9 cellular contexts compared by ENCODE assay signal in genomic region chr11:116852261-116853125, GRCh38. TPM values are rescaled to one million over a fixed set of nuclear protein-coding genes. Genes with fewer than 3 reads are reported as not detected.
DNase-seq lines count a peak whose midpoint lies in the region; ATAC-seq and TF ChIP-seq lines count a peak whose summit lies in the region.
"Had no signal": no experiment of that assay in that cellular context is flagged by ENCODE, and none has a peak within 500 bp of the region (broad histone marks: within the 10 kb centered on the region; RNA-seq: fewer than 3 reads in every experiment).

No MANE protein-coding gene starts in this region.

- no peak for TF ChIP-seq CTCF in progenitor cell of endocrine pancreas (IDR thresholded peaks at IDR 0.05; ENCODE audit: unreplicated experiment)

- ATAC-seq in effector memory CD8-positive, alpha-beta T cell (replicated peaks) = no peak
- ATAC-seq in GM21381 (IDR thresholded peaks at IDR 0.05; ENCODE audit: unreplicated experiment) = no peak
- no peak for ATAC-seq in GM21390 (IDR thresholded peaks at IDR 0.05; ENCODE audit: unreplicated experiment)

- no peak overlapping the region for H3K4me3 ChIP-seq in MG63

- DNase-seq in GM04503 (ENCODE audit: low read depth) (peak; percentile 57), MG63 (peak; percentile 62), progenitor cell of endocrine pancreas (ENCODE audit: low spot score, unreplicated experiment) (no peak), cerebellum (ENCODE audit: low spot score) (no peak), NCI-H146 (lab: John Stamatoyannopoulos, UW) (no peak)
- no peak for DNase-seq in effector memory CD8-positive, alpha-beta T cell

- H3K27me3 Mint-ChIP-seq in effector memory CD8-positive, alpha-beta T cell = no peaks in the 10 kb centered on the region
- H3K27me3 Mint-ChIP-seq in progenitor cell of endocrine pancreas = no peaks in the 10 kb centered on the region

- no peaks in the 10 kb centered on the region for H3K27me3 ChIP-seq in MG63

- peaks cover 40% of the 10 kb centered on the region for H3K36me3 Mint-ChIP-seq in effector memory CD8-positive, alpha-beta T cell (ENCODE audit: insufficient read depth)
- peaks cover 25% of the 10 kb centered on the region for H3K36me3 Mint-ChIP-seq in progenitor cell of endocrine pancreas (ENCODE audit: insufficient read depth)

- H3K36me3 ChIP-seq in MG63 = peaks cover 19% of the 10 kb centered on the region

- H3K27ac Mint-ChIP-seq in effector memory CD8-positive, alpha-beta T cell = peak overlapping the region; percentile 82 to 91
- H3K27ac Mint-ChIP-seq in progenitor cell of endocrine pancreas = peak overlapping the region; percentile 75

- peaks cover 61 to 67% of the 10 kb centered on the region in 2 donors for H3K4me1 Mint-ChIP-seq in effector memory CD8-positive, alpha-beta T cell (ENCODE audit: low read depth in 2 of 2)
- peaks cover 6% of the 10 kb centered on the region for H3K4me1 Mint-ChIP-seq in progenitor cell of endocrine pancreas (ENCODE audit: low read depth)

- peak overlapping the region; percentile 68 to 78 for H3K4me3 Mint-ChIP-seq in effector memory CD8-positive, alpha-beta T cell
- no peak overlapping the region for H3K4me3 Mint-ChIP-seq in progenitor cell of endocrine pancreas (ENCODE audit: low read depth)

- H3K9me3 ChIP-seq in MG63 = no peaks in the 10 kb centered on the region

- H3K9me3 Mint-ChIP-seq in effector memory CD8-positive, alpha-beta T cell = no peaks in the 10 kb centered on the region
- no peaks in the 10 kb centered on the region for H3K9me3 Mint-ChIP-seq in progenitor cell of endocrine pancreas (ENCODE audit: low read depth)

RNA-seq across cellular contexts. Expression of gene APOA1, which starts 15.1 kb away (rescaled TPM):
- not detected in 2 replicates for total RNA-seq in MG63 (2014; rRNA removed; shearing (Covaris generic); ENCODE audit: low replicate concordance)
- total RNA-seq in progenitor cell of endocrine pancreas (189 and 203 TPM in 2 replicates), cerebellum (0.91 TPM)
- total RNA-seq: epithelial cell of proximal tubule had no signal

RNA-seq across cellular contexts. Expression of gene APOC3, which starts 22.8 kb away (rescaled TPM):
- total RNA-seq in MG63 (2014; rRNA removed; shearing (Covaris generic); ENCODE audit: low replicate concordance) = not detected in 2 replicates
- total RNA-seq in progenitor cell of endocrine pancreas (14.9 and 16.3 TPM in 2 replicates), cerebellum (not detected)
- total RNA-seq: epithelial cell of proximal tubule had no signal

RNA-seq across cellular contexts. Expression of gene APOA4, which starts 29.4 kb away (rescaled TPM):
- not detected in 2 replicates for total RNA-seq in MG63 (2014; rRNA removed; shearing (Covaris generic); ENCODE audit: low replicate concordance)
- not detected in 2 replicates for total RNA-seq in progenitor cell of endocrine pancreas
- 0.45 TPM for total RNA-seq in cerebellum
- total RNA-seq: epithelial cell of proximal tubule had no signal

Comparison
In these comparisons a context has a peak if more than half of its experiments do, and no peak if none do; other contexts are left out.
1. DNase-seq: peak in GM04503 (single experiment) and MG63 (single experiment); none in effector memory CD8-positive, alpha-beta T cell (0 of 3), progenitor cell of endocrine pancreas (single experiment), cerebellum (single experiment) and NCI-H146 (single experiment).
2. RNA of gene APOA1, which starts 15.1 kb away (total RNA-seq): 189 to 203 TPM in progenitor cell of endocrine pancreas; 0.91 TPM in cerebellum (single experiment) and not detected in MG63; every median in the first group is over 10 times any median in the second.
3. RNA of gene APOC3, which starts 22.8 kb away (total RNA-seq): 14.9 to 16.3 TPM in progenitor cell of endocrine pancreas; not detected in cerebellum (single experiment) and not detected in MG63; every median in the first group is over 10 times any median in the second.